20 cellular contexts compared by ENCODE assay signal in the genomic region with DNA sequence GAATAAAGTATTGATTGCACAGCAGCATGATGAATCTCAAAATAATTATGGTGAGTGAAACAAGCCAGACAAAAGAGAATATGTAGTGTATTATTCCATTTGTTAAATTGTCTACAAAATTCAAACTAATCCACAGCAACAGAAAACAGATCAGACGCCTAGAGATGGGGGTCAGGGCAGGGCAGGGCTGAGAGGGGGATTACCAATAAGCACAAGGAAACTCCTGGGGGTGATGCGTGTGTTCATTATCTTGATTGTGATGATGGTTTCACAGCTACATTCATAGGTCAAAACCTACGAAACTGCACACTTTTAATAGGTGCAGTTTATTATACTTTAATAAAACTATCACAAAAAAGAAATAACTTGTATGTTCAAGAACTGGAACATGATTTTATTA.
"Had no signal": no experiment of that assay in that cellular context is flagged by ENCODE, and none has a peak within 500 bp of the region (broad histone marks: within the 10 kb centered on the region; RNA-seq: fewer than 3 reads in every experiment).

No MANE protein-coding gene starts in this region.

- H3K4me3 Mint-ChIP-seq: mesothelial cell of epicardium; naive B cell; natural killer cell; nephron progenitor cell; neural progenitor cell; stimulated activated memory B cell treated with anti-CD40 and anti-IgM and Interleukin-4, amounts not matched to agents 10 μg/mL and 1 μg/mL and 100 μg/mL, for 72 hours; type B pancreatic cell had no signal

- H3K27me3 Mint-ChIP-seq: naive B cell; progenitor cell of endocrine pancreas; stimulated activated memory B cell treated with anti-CD40 and anti-IgM and Interleukin-4, amounts not matched to agents 10 μg/mL and 1 μg/mL and 100 μg/mL, for 72 hours; type B pancreatic cell had no signal

- H3K4me1 Mint-ChIP-seq: naive B cell; natural killer cell; nephron progenitor cell; neural progenitor cell; stimulated activated memory B cell treated with anti-CD40 and anti-IgM and Interleukin-4, amounts not matched to agents 10 μg/mL and 1 μg/mL and 100 μg/mL, for 72 hours had no signal

- H3K36me3 Mint-ChIP-seq: mesothelial cell of epicardium; naive B cell; natural killer cell; neural progenitor cell; stimulated activated memory B cell treated with anti-CD40 and anti-IgM and Interleukin-4, amounts not matched to agents 10 μg/mL and 1 μg/mL and 100 μg/mL, for 72 hours; type B pancreatic cell had no signal

- ATAC-seq: natural killer cell; right lobe of liver; stimulated activated memory B cell treated with anti-CD40 and anti-IgM and Interleukin-4, amounts not matched to agents 10 μg/mL and 1 μg/mL and 100 μg/mL, for 72 hours had no signal

- H3K27ac Mint-ChIP-seq: mesothelial cell of epicardium; natural killer cell; nephron progenitor cell; neural progenitor cell; progenitor cell of endocrine pancreas; stimulated activated memory B cell treated with anti-CD40 and anti-IgM and Interleukin-4, amounts not matched to agents 10 μg/mL and 1 μg/mL and 100 μg/mL, for 72 hours; type B pancreatic cell had no signal

- DNase-seq: islet precursor cell; left ventricle myocardium inferior; mesendoderm; naive B cell; natural killer cell; nephron progenitor cell; occipital lobe; right lobe of liver; stimulated activated CD4-positive, alpha-beta T cell treated with anti-CD3 and anti-CD28 coated beads, Interleukin-1b, Interleukin-23, amount 100 ng/mL, for 48 hours; stimulated activated CD4-positive, alpha-beta T cell treated with anti-CD3 and anti-CD28 coated beads, Interleukin-2, amount 100 ng/mL, for 48 hours; stimulated activated CD4-positive, alpha-beta T cell treated with anti-CD3 and anti-CD28 coated beads, Interleukin-4, amount 100 ng/mL, for 4 hours; stimulated activated CD8-positive, alpha-beta memory T cell treated with anti-CD3 and anti-CD28 coated beads, Interleukin-4, amount 100 ng/mL, for 48 hours; stimulated activated naive CD4-positive, alpha-beta T cell treated with Interleukin-2 at 50 U/mL for 16 hours; substantia nigra; uterus had no signal

- H3K9me3 Mint-ChIP-seq: natural killer cell; nephron progenitor cell; stimulated activated memory B cell treated with anti-CD40 and anti-IgM and Interleukin-4, amounts not matched to agents 10 μg/mL and 1 μg/mL and 100 μg/mL, for 72 hours; type B pancreatic cell had no signal
